ENCODE assay signal across 10 cellular contexts in the genomic region with DNA sequence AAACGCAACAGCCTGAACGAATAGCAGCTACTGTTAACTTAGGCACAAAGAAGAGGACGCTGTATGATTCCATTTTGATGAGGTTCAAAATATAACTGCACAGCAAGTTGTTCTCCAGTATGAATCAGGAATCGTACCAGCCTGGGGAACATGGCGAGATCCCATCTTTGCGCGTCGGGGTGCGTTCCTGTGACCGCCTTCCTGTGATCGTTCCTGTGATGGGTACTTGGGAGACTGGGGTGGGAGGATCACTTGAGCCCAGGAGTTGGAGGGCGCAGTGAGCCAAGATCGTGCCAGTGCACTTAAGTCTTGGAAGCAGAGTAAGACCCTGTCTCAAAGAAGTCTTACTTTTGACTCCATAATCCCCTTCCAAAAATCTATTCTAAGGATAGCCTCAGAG. TPM values are rescaled to one million over a fixed set of nuclear protein-coding genes. Genes with fewer than 3 reads are reported as not detected.
DNase-seq lines count a peak whose midpoint lies in the region; ATAC-seq and TF ChIP-seq lines count a peak whose summit lies in the region.
"Had no signal": no experiment of that assay in that cellular context is flagged by ENCODE, and none has a peak within 500 bp of the region (broad histone marks: within the 10 kb centered on the region; RNA-seq: fewer than 3 reads in every experiment).

No MANE protein-coding gene starts in this region.

- H3K9me3 ChIP-seq in T-helper 17 cell (ENCODE audit: control insufficient read depth, low read length, poor library complexity, severe bottlenecking) (no peaks in the 10 kb centered on the region), gastroesophageal sphincter (no peaks in the 10 kb centered on the region), skeletal muscle tissue (ENCODE audit: control insufficient read depth in 3 of 3, low read length in 3 of 3) (no peaks in the 10 kb centered on the region)
- H3K9me3 ChIP-seq: colonic mucosa, tibial nerve had no signal

- H3K36me3 ChIP-seq in gastroesophageal sphincter (no peaks in the 10 kb centered on the region), skeletal muscle tissue (ENCODE audit: control insufficient read depth in 3 of 3, insufficient read depth in 3 of 3, low read length in 3 of 3) (no peaks in the 10 kb centered on the region)
- H3K36me3 ChIP-seq: colonic mucosa, tibial nerve had no signal

- peaks cover 12% of the 10 kb centered on the region for H3K27me3 Mint-ChIP-seq in T-helper 2 cell treated with Interferon-gamma antibody and Interleukin-4, amounts not matched to agents 5 μg/mL and 100 μg/mL, for 36 hours (ENCODE audit: low read depth)
- H3K27me3 Mint-ChIP-seq in T-helper 17 cell = peaks cover 6% of the 10 kb centered on the region

- H3K27me3 ChIP-seq in gastroesophageal sphincter (no peaks in the 10 kb centered on the region), skeletal muscle tissue (ENCODE audit: control insufficient read depth in 3 of 3, insufficient read depth in 3 of 3, low read length in 3 of 3) (no peaks in the 10 kb centered on the region)
- H3K27me3 ChIP-seq: colonic mucosa, tibial nerve had no signal

- TF ChIP-seq CTCF in gastroesophageal sphincter (IDR thresholded peaks at IDR 0.05) (no peak), omental fat pad (IDR thresholded peaks at IDR 0.05) (no peak)

- 80 to 84% methylated on average over 5 to 13 of the region's 13 CpGs for WGBS in gastroesophageal sphincter (ENCODE audit: low coverage in 1 of 2), 2 donors

- H3K4me1 ChIP-seq in gastroesophageal sphincter = peaks cover 0 to 39% (median 15%) of the 10 kb centered on the region in 3 donors
- H3K4me1 ChIP-seq in skeletal muscle tissue (ENCODE audit: control insufficient read depth in 3 of 3, insufficient read depth in 3 of 3, low read length in 3 of 3) = peaks cover 5 to 22% (median 16%) of the 10 kb centered on the region in 3 donors
- H3K4me1 ChIP-seq: colonic mucosa had no signal

- H3K9me3 Mint-ChIP-seq in T-helper 2 cell treated with Interferon-gamma antibody and Interleukin-4, amounts not matched to agents 5 μg/mL and 100 μg/mL, for 36 hours = no peaks in the 10 kb centered on the region

- H3K27ac ChIP-seq in gastroesophageal sphincter = peak overlapping the region in 3 of 4 donors; percentile 95 to 98 (median 97)
- H3K27ac ChIP-seq in skeletal muscle tissue (ENCODE audit: low read depth, low read length) = peak overlapping the region; percentile 95

- ATAC-seq in T-helper 17 cell (no peak), gastroesophageal sphincter (no peak), omental fat pad (ENCODE audit: low FRiP score) (no peak)

- no peak for TF ChIP-seq POLR2A in gastroesophageal sphincter (IDR thresholded peaks at IDR 0.05)

- H3K4me3 ChIP-seq in gastroesophageal sphincter (peak overlapping the region in 1 of 2 donors; percentile 90), skeletal muscle tissue (ENCODE audit: low read length in 3 of 3) (peak overlapping the region; percentile 76 to 87 (median 84))

- H3K4me3 Mint-ChIP-seq in T-helper 2 cell treated with Interferon-gamma antibody and Interleukin-4, amounts not matched to agents 5 μg/mL and 100 μg/mL, for 36 hours = peak overlapping the region; percentile 90
- peak overlapping the region; percentile 99 for H3K4me3 Mint-ChIP-seq in T-helper 17 cell

- H3K9ac ChIP-seq in skeletal muscle tissue (ENCODE audit: low read depth in 1 of 3, low read length in 3 of 3) = peak overlapping the region in 2 of 3 donors; percentile 83 to 96

- H3K27ac Mint-ChIP-seq in T-helper 2 cell treated with Interferon-gamma antibody and Interleukin-4, amounts not matched to agents 5 μg/mL and 100 μg/mL, for 36 hours = peak overlapping the region; percentile 39
- H3K27ac Mint-ChIP-seq in T-helper 17 cell = peak overlapping the region; percentile 100

- no peak for TF ChIP-seq EP300 in gastroesophageal sphincter (IDR thresholded peaks at IDR 0.05)

- H3K4me1 Mint-ChIP-seq in T-helper 2 cell treated with Interferon-gamma antibody and Interleukin-4, amounts not matched to agents 5 μg/mL and 100 μg/mL, for 36 hours (ENCODE audit: low read depth) = peaks cover 22% of the 10 kb centered on the region
- H3K4me1 Mint-ChIP-seq in T-helper 17 cell = peaks cover 32% of the 10 kb centered on the region

- H3K36me3 Mint-ChIP-seq in T-helper 2 cell treated with Interferon-gamma antibody and Interleukin-4, amounts not matched to agents 5 μg/mL and 100 μg/mL, for 36 hours (ENCODE audit: low read depth) = peaks cover 21% of the 10 kb centered on the region
- peaks cover 9% of the 10 kb centered on the region for H3K36me3 Mint-ChIP-seq in T-helper 17 cell (ENCODE audit: low read depth)

- no peak for DNase-seq in T-helper 2 cell treated with Interferon-gamma antibody and Interleukin-4, amounts not matched to agents 5 μg/mL and 100 μg/mL, for 36 hours (ENCODE audit: low spot score)
- DNase-seq in T-helper 2 cell (no peak), T-helper 17 cell (no peak), NCI-H446 (lab: John Stamatoyannopoulos, UW) (no peak), NCI-H82 (lab: John Stamatoyannopoulos, UW) (no peak), omental fat pad (ENCODE audit: low spot score) (no peak)

RNA-seq across cellular contexts. Expression of gene WDR33, which starts 1.0 kb away (rescaled TPM):
- total RNA-seq in T-helper 17 cell (10 to 100 TPM; 55.2 to 61.8 TPM), gastroesophageal sphincter (10 to 100 TPM; 34.9 to 64.6 (median 43.2) TPM), skeletal muscle tissue (41.2 TPM), omental fat pad (10 to 100 TPM; 25.8 to 53.3 (median 38.0) TPM)

RNA-seq across cellular contexts. Expression of gene POLR2D, which starts 46.0 kb away (rescaled TPM):
- total RNA-seq in T-helper 17 cell (10 to 100 TPM; 19.6 to 29.7 TPM), gastroesophageal sphincter (10 to 100 TPM; 12.9 to 18.4 (median 15.3) TPM), skeletal muscle tissue (32.9 TPM), omental fat pad (10 to 100 TPM; 10.0 to 21.1 (median 12.8) TPM)
